Comparison of ENCODE assay signal across 15 cellular contexts in genomic region chr4:38993683-38994082, GRCh38. TPM values are rescaled to one million over a fixed set of nuclear protein-coding genes. Genes with fewer than 3 reads are reported as not detected.
DNase-seq lines count a peak whose midpoint lies in the region; ATAC-seq and TF ChIP-seq lines count a peak whose summit lies in the region.
"Had no signal": no experiment of that assay in that cellular context is flagged by ENCODE, and none has a peak within 500 bp of the region (broad histone marks: within the 10 kb centered on the region; RNA-seq: fewer than 3 reads in every experiment).

No MANE protein-coding gene starts in this region.

- DNase-seq in COLO829 (ENCODE audit: low spot score), result peak; percentile 2
- DNase-seq in LNCaP clone FGC (ENCODE audit: low read depth), result no peak
- no peak for DNase-seq in activated B cell treated with CpG ODN at 0.5 μM for 24 hours
- no peak for DNase-seq in central memory CD4-positive, alpha-beta T cell
- no peak for DNase-seq in psoas muscle
- DNase-seq in NCI-H1436 treated with DMSO at 0.1 percent for 48 hours (lab: John Stamatoyannopoulos, UW), result no peak
- DNase-seq: caudate nucleus, NCI-H1417, NCI-H524, RPMI8226 had no signal

- peaks cover 76% of the 10 kb centered on the region for H3K36me3 Mint-ChIP-seq in activated B cell treated with CpG ODN at 0.5 μM for 24 hours (ENCODE audit: low read depth)

- H3K4me1 ChIP-seq in liver (ENCODE audit: control insufficient read depth in 4 of 4, insufficient read depth in 4 of 4, low read length in 3 of 4), result peaks cover 2 to 17% (median 4%) of the 10 kb centered on the region in 4 donors
- H3K4me1 ChIP-seq in psoas muscle, result no peaks in the 10 kb centered on the region

- intact Hi-C loops in activated B cell treated with CpG ODN at 0.5 μM for 24 hours (cut with micrococcal nuclease), result no loop called here
- intact Hi-C loops in psoas muscle (cut with DNase I), result no loop called here

- H3K9me3 Mint-ChIP-seq in activated B cell treated with CpG ODN at 0.5 μM for 24 hours, result no peaks in the 10 kb centered on the region
- H3K9me3 Mint-ChIP-seq: activated naive CD4-positive, alpha-beta T cell treated with anti-CD3 and anti-CD28 coated beads, Interleukin-2, amount 50 U/mL, for 72 hours had no signal

- TF ChIP-seq RAD21 in liver (IDR thresholded peaks at IDR 0.05), result peak; percentile 87 to 92

- H3K4me3 ChIP-seq in LNCaP clone FGC (ENCODE audit: low read depth, low read length) (no peak overlapping the region), liver (ENCODE audit: low read depth in 1 of 3, low read length in 3 of 3) (no peak overlapping the region), psoas muscle (no peak overlapping the region)
- H3K4me3 ChIP-seq: lung, smooth muscle cell had no signal

- H3K9me3 ChIP-seq in liver (ENCODE audit: control insufficient read depth in 4 of 4, low read length in 3 of 4) (no peaks in the 10 kb centered on the region), psoas muscle (no peaks in the 10 kb centered on the region)

- no peaks in the 10 kb centered on the region for H3K36me3 ChIP-seq in liver (ENCODE audit: control insufficient read depth in 4 of 4, insufficient read depth in 3 of 4, low read depth in 1 of 4, low read length in 3 of 4)
- no peaks in the 10 kb centered on the region for H3K36me3 ChIP-seq in psoas muscle (ENCODE audit: insufficient read depth in 1 of 2, low read depth in 1 of 2)

- H3K27me3 ChIP-seq in liver (ENCODE audit: control insufficient read depth in 4 of 4, insufficient read depth in 4 of 4, low read length in 3 of 4), result no peaks in the 10 kb centered on the region
- no peaks in the 10 kb centered on the region for H3K27me3 ChIP-seq in psoas muscle (ENCODE audit: insufficient read depth in 3 of 3, low read length in 2 of 3)

- no peak overlapping the region for H3K27ac ChIP-seq in liver (ENCODE audit: low read depth in 1 of 2, low read length in 2 of 2)
- no peak overlapping the region for H3K27ac ChIP-seq in psoas muscle

- peak overlapping the region; percentile 20 for H3K27ac Mint-ChIP-seq in activated B cell treated with CpG ODN at 0.5 μM for 24 hours
- H3K27ac Mint-ChIP-seq: activated naive CD4-positive, alpha-beta T cell treated with anti-CD3 and anti-CD28 coated beads, Interleukin-2, amount 50 U/mL, for 72 hours had no signal

- H3K9ac ChIP-seq in liver (ENCODE audit: low read depth in 1 of 2, low read length in 2 of 2), result no peak overlapping the region

- WGBS in liver, result 56% methylated on average over 3 of the region's 3 CpGs
- 86 to 94% (median 94%) methylated on average over 3 of the region's 3 CpGs for WGBS in psoas muscle, 3 donors

- no peaks in the 10 kb centered on the region for H3K27me3 Mint-ChIP-seq in activated B cell treated with CpG ODN at 0.5 μM for 24 hours

- peaks cover 15% of the 10 kb centered on the region for H3K4me1 Mint-ChIP-seq in activated B cell treated with CpG ODN at 0.5 μM for 24 hours

- CTCF ChIA-PET in activated B cell treated with CpG ODN at 0.5 μM for 24 hours (lab: Charles Lee), result interaction anchor here (1.0 to 1.3 kb wide), 3 partner anchors 50 to 91 kb away, joined by 3 to 4 read pairs (median 4); no protein-coding TSS in a partner anchor

- no peak for ATAC-seq in activated B cell treated with CpG ODN at 0.5 μM for 24 hours (ENCODE audit: low read depth)
- no peak for ATAC-seq in psoas muscle
- ATAC-seq in HG03565 (IDR thresholded peaks at IDR 0.05; ENCODE audit: unreplicated experiment), result no peak
- ATAC-seq: activated naive CD4-positive, alpha-beta T cell treated with anti-CD3 and anti-CD28 coated beads, Interleukin-2, amount 50 U/mL, for 72 hours had no signal

- POLR2A ChIA-PET in activated B cell treated with CpG ODN at 0.5 μM for 24 hours (lab: Charles Lee), result no interaction called here

- TF ChIP-seq CTCF in LNCaP clone FGC (IDR thresholded peaks at IDR 0.05; ENCODE audit: control insufficient read depth, extremely low read depth, insufficient read depth) (peak; percentile 8; the same call in 1 of the 2 replicates), activated B cell treated with CpG ODN at 0.5 μM for 24 hours (IDR thresholded peaks at IDR 0.05) (no peak), liver (IDR thresholded peaks at IDR 0.05; ENCODE audit: low read depth, low read length, missing input control) (peak; percentile 66), psoas muscle (IDR thresholded peaks at IDR 0.05) (no peak)

- H3K4me3 Mint-ChIP-seq in activated B cell treated with CpG ODN at 0.5 μM for 24 hours, result no peak overlapping the region

TF ChIP-seq in liver, 16 proteins besides CTCF, POLR2A, EP300 and RAD21:
- TF ChIP-seq RXRA (IDR thresholded peaks at IDR 0.05), result peak in 1 of 2 donors; percentile 19
- TF ChIP-seq ZBTB33 (IDR thresholded peaks at IDR 0.05), result no peak
- TF ChIP-seq HNF4A (conservative IDR thresholded peaks at IDR 0.05), result peak in 1 of 2 donors; percentile 19
- TF ChIP-seq NR2F2 (IDR thresholded peaks at IDR 0.05), result no peak
- TF ChIP-seq ATF3 (IDR thresholded peaks at IDR 0.05), result no peak
- TF ChIP-seq YY1 (IDR thresholded peaks at IDR 0.05), result peak; percentile 91

RNA-seq across cellular contexts. Expression of gene TMEM156, which starts 38.5 kb away (rescaled TPM):
- 26.0 and 29.5 TPM in 2 replicates for total RNA-seq in activated B cell treated with CpG ODN at 0.5 μM for 24 hours
- total RNA-seq in liver, result under 1 TPM; 0.67 to 0.70 TPM
- under 1 TPM; 0.58 to 0.61 TPM for polyA plus RNA-seq in liver
- total RNA-seq in psoas muscle, result under 1 TPM in 1 of 4 donors, not detected in 3; 0.15 TPM
- polyA plus RNA-seq in psoas muscle, result under 1 TPM in 2 of 3 donors, not detected in 1; 0.08 to 0.10 TPM
- polyA plus RNA-seq: smooth muscle cell had no signal

Comparison
In these comparisons a context has a peak if more than half of its experiments do, and no peak if none do; other contexts are left out.
1. CTCF ChIP-seq: peak in LNCaP clone FGC (single experiment) and liver (single experiment); none in activated B cell treated with CpG ODN at 0.5 μM for 24 hours (single experiment) and psoas muscle (single experiment).
2. RNA of gene TMEM156, which starts 38.5 kb away (total RNA-seq): 26.0 to 29.5 TPM in activated B cell treated with CpG ODN at 0.5 μM for 24 hours; 0.67 to 0.70 TPM in liver and 0.15 TPM in psoas muscle; every median in the first group is over 10 times any median in the second.